Comparison of ENCODE assay signal across 7 cellular contexts in the genomic region with DNA sequence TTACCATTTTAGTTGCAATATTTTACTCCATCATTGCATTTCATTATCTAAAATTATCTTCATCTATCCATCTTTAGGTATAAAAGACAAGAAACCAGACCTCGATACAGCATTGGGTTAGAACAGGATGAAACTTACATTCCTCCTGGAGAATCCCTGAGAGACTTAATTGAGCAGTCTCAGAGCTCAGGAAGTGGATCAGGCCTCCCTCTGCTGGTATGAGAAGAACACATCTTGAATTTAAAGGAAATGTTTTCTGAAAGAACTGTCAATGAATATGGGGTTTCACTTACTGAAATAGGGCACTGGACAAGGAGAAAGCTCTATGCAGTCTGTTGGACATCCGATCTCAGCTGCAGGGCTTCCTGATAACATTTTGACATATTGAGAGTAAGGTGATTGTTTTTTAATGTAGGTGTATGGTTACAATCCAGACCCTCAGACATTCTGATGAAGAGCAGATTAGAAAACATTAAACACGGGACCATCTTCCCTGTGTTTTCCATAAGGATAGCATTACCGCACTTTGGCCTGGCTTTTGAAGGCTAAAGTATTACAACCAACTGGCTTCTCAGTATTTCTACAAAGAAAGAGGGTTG.
DNase-seq lines count a peak whose midpoint lies in the region; ATAC-seq, FAIRE-seq and TF ChIP-seq lines count a peak whose summit lies in the region.

No MANE protein-coding gene starts in this region.

- no peaks in the 10 kb centered on the region for H3K36me3 ChIP-seq in bronchial epithelial cell (ENCODE audit: control insufficient read depth, insufficient read depth, low read length)
- no peaks in the 10 kb centered on the region for H3K36me3 ChIP-seq in lower lobe of right lung

- H3K27me3 ChIP-seq in bronchial epithelial cell (ENCODE audit: control insufficient read depth, insufficient read depth, low read length), result no peaks in the 10 kb centered on the region
- no peaks in the 10 kb centered on the region for H3K27me3 ChIP-seq in lower lobe of right lung (ENCODE audit: low read depth)

- H3K4me1 ChIP-seq in lower lobe of right lung, result no peaks in the 10 kb centered on the region

- ATAC-seq in lower lobe of right lung (no peak), HG02973 (IDR thresholded peaks at IDR 0.05; ENCODE audit: unreplicated experiment) (no peak)

- H3K27ac ChIP-seq in lower lobe of right lung, result no peak overlapping the region

- peak; percentile 25 for TF ChIP-seq CTCF in GM12873 (IDR thresholded peaks at IDR 0.05; ENCODE audit: insufficient read depth, low read depth, low read length, missing control alignments)
- peak; percentile 49 for TF ChIP-seq CTCF in bronchial epithelial cell (IDR thresholded peaks at IDR 0.05; ENCODE audit: insufficient read depth, low read length, severe bottlenecking)
- TF ChIP-seq CTCF in lower lobe of right lung (IDR thresholded peaks at IDR 0.05), result peak; percentile 23

- peak; percentile 25 for DNase-seq in NCI-H226
- DNase-seq in bronchial epithelial cell (ENCODE audit: low read depth), result peak; percentile 63
- no peak for DNase-seq in lower lobe of right lung
- no peak for DNase-seq in NCI-H1048 (lab: John Stamatoyannopoulos, UW)
- DNase-seq in stimulated activated naive CD4-positive, alpha-beta T cell treated with Interleukin-2 at 50 U/mL for 16 hours (lab: John Stamatoyannopoulos, UW), result no peak

- no peak for FAIRE-seq in bronchial epithelial cell (lab: Jason Lieb, UNC)

- no peaks in the 10 kb centered on the region for H3K9me3 ChIP-seq in lower lobe of right lung

- no peak overlapping the region for H3K4me3 ChIP-seq in bronchial epithelial cell (ENCODE audit: low read depth, low read length)
- H3K4me3 ChIP-seq in lower lobe of right lung, result no peak overlapping the region

- intact Hi-C loops in lower lobe of right lung (cut with DNase I), result no loop called here

Comparison
In these comparisons a context has a peak if more than half of its experiments do, and no peak if none do; other contexts are left out.
1. DNase-seq: peak in NCI-H226 (single experiment) and bronchial epithelial cell (single experiment); none in lower lobe of right lung (single experiment), NCI-H1048 (single experiment) and stimulated activated naive CD4-positive, alpha-beta T cell treated with Interleukin-2 at 50 U/mL for 16 hours (single experiment).
2. Peak in every context shown above with its lines, with median percentiles within 50 percentile points of each other: CTCF ChIP-seq.